22 cellular contexts compared by ENCODE assay signal in the genomic region with DNA sequence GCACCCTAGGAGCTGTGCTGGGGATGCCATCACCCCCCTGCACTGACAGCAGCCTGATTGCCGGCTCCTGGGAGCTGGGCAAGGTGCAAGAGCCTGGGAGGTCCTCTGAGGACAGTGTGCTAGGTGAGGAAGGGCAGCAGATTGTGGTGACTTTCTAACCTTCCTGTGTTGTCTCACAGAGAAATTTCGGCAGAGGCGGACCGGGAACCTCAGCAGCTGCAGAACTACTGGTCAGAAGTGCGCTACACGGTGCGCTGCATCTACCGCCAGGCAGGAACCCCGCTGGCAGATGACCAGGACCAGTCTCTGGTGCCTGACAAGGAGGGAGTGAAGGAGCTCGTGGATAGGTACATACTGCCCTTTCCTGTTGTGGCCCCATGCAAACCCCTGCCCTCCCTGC.
"Had no signal": no experiment of that assay in that cellular context is flagged by ENCODE, and none has a peak within 500 bp of the region (broad histone marks: within the 10 kb centered on the region; RNA-seq: fewer than 3 reads in every experiment).

No MANE protein-coding gene starts in this region.

- H3K27ac Mint-ChIP-seq: activated CD4-positive, alpha-beta T cell treated with anti-CD3 and anti-CD28 coated beads, Interleukin-2, amount 10 ng/mL, durations not matched to agents 7 days and 5 days; activated CD8-positive, alpha-beta T cell treated with anti-CD3 and anti-CD28 coated beads, Interleukin-2, amount 10 ng/mL, durations not matched to agents 7 days and 5 days; activated naive CD8-positive, alpha-beta T cell treated with anti-CD3 and anti-CD28 coated beads, Interleukin-2, amount 50 U/mL, for 24 hours; dendritic cell treated with granulocyte-macrophage colony-stimulating factor and Interleukin-4, amounts not matched to agents 40 ng/mL and 50 ng/mL, for 4 days had no signal

- H3K27me3 Mint-ChIP-seq: activated CD4-positive, alpha-beta T cell treated with anti-CD3 and anti-CD28 coated beads, Interleukin-2, amount 10 ng/mL, durations not matched to agents 7 days and 5 days; activated naive CD8-positive, alpha-beta T cell treated with anti-CD3 and anti-CD28 coated beads, Interleukin-2, amount 50 U/mL, for 24 hours; dendritic cell treated with granulocyte-macrophage colony-stimulating factor and Interleukin-4, amounts not matched to agents 40 ng/mL and 50 ng/mL, for 4 days; naive thymus-derived CD4-positive, alpha-beta T cell had no signal

- H3K4me3 ChIP-seq: heart left ventricle, lower lobe of right lung, thoracic aorta, upper lobe of left lung had no signal

- DNase-seq: activated CD4-positive, alpha-beta T cell treated with anti-CD3 and anti-CD28 coated beads, Interleukin-2, amount 10 ng/mL, durations not matched to agents 7 days and 5 days; activated CD4-positive, CD25-positive, alpha-beta regulatory T cell treated with anti-CD3 and anti-CD28 coated beads, Interleukin-2, amount 50 U/mL, for 72 hours; activated CD8-positive, alpha-beta T cell treated with anti-CD3 and anti-CD28 coated beads, Interleukin-2, amount 10 ng/mL, durations not matched to agents 7 days and 5 days; activated naive CD4-positive, alpha-beta T cell treated with anti-CD3 and anti-CD28 coated beads, Interleukin-2, amount 50 U/mL, for 16 hours; activated naive CD8-positive, alpha-beta T cell treated with anti-CD3 and anti-CD28 coated beads, Interleukin-2, amount 50 U/mL, for 24 hours; caudate nucleus; effector CD4-positive, alpha-beta T cell; heart left ventricle; lower lobe of right lung; naive thymus-derived CD4-positive, alpha-beta T cell; occipital lobe; stimulated activated CD4-positive, alpha-beta T cell treated with anti-CD3 and anti-CD28 coated beads, Interleukin-2, amount 100 ng/mL, for 48 hours; stimulated activated CD8-positive, alpha-beta memory T cell treated with anti-CD3 and anti-CD28 coated beads, Interleukin-4, amount 100 ng/mL, for 48 hours; stimulated activated naive CD4-positive, alpha-beta T cell treated with Interleukin-2 at 50 U/mL for 16 hours; SW 1271; upper lobe of left lung had no signal

- H3K4me1 Mint-ChIP-seq: activated CD4-positive, alpha-beta T cell treated with anti-CD3 and anti-CD28 coated beads, Interleukin-2, amount 10 ng/mL, durations not matched to agents 7 days and 5 days; activated naive CD8-positive, alpha-beta T cell treated with anti-CD3 and anti-CD28 coated beads, Interleukin-2, amount 50 U/mL, for 24 hours had no signal

- ATAC-seq: activated CD8-positive, alpha-beta T cell treated with anti-CD3 and anti-CD28 coated beads, Interleukin-2, amount 10 ng/mL, durations not matched to agents 7 days and 5 days; activated naive CD8-positive, alpha-beta T cell treated with anti-CD3 and anti-CD28 coated beads, Interleukin-2, amount 50 U/mL, for 24 hours; lower lobe of right lung; naive thymus-derived CD4-positive, alpha-beta T cell had no signal

- H3K9me3 ChIP-seq: heart left ventricle, lower lobe of right lung, thoracic aorta, upper lobe of left lung had no signal

- FAIRE-seq: endometrium, islet of Langerhans had no signal

- H3K4me3 Mint-ChIP-seq: activated CD4-positive, alpha-beta T cell treated with anti-CD3 and anti-CD28 coated beads, Interleukin-2, amount 10 ng/mL, durations not matched to agents 7 days and 5 days; activated CD8-positive, alpha-beta T cell treated with anti-CD3 and anti-CD28 coated beads, Interleukin-2, amount 10 ng/mL, durations not matched to agents 7 days and 5 days; activated naive CD8-positive, alpha-beta T cell treated with anti-CD3 and anti-CD28 coated beads, Interleukin-2, amount 50 U/mL, for 24 hours; dendritic cell treated with granulocyte-macrophage colony-stimulating factor and Interleukin-4, amounts not matched to agents 40 ng/mL and 50 ng/mL, for 4 days; naive thymus-derived CD4-positive, alpha-beta T cell; neural crest cell had no signal

- H3K27ac ChIP-seq: heart left ventricle, lower lobe of right lung, thoracic aorta, upper lobe of left lung, VCaP had no signal

- H3K4me1 ChIP-seq: lower lobe of right lung, upper lobe of left lung had no signal

- H3K9me3 Mint-ChIP-seq: activated CD4-positive, alpha-beta T cell treated with anti-CD3 and anti-CD28 coated beads, Interleukin-2, amount 10 ng/mL, durations not matched to agents 7 days and 5 days; activated naive CD8-positive, alpha-beta T cell treated with anti-CD3 and anti-CD28 coated beads, Interleukin-2, amount 50 U/mL, for 24 hours; dendritic cell treated with granulocyte-macrophage colony-stimulating factor and Interleukin-4, amounts not matched to agents 40 ng/mL and 50 ng/mL, for 4 days; naive thymus-derived CD4-positive, alpha-beta T cell; neural crest cell had no signal

- H3K27me3 ChIP-seq: heart left ventricle, upper lobe of left lung had no signal
